1 cellular context compared by ENCODE assay signal in genomic region chr4:11741190-11741652, GRCh38.
TF ChIP-seq lines count a peak whose summit lies in the region.

No MANE protein-coding gene starts in this region.

TF ChIP-seq in HCT116, 20 proteins besides CTCF, POLR2A, EP300 and RAD21 (continued from another document):
- no peak; the same call in none of the 2 replicates for TF ChIP-seq MAX (IDR thresholded peaks at IDR 0.05)
- TF ChIP-seq SRF (IDR thresholded peaks at IDR 0.05; ENCODE audit: low read depth): peak; percentile 54; the same call in 1 of the 2 replicates
- peak; percentile 40; the same call in 1 of the 2 replicates for TF ChIP-seq SP1 (IDR thresholded peaks at IDR 0.05; ENCODE audit: low read depth)
- no peak for TF ChIP-seq YY1 (IDR thresholded peaks at IDR 0.05; ENCODE audit: extremely low read depth, insufficient replicate concordance, low read depth, low read length)
